18 cellular contexts compared by ENCODE assay signal in the genomic region with DNA sequence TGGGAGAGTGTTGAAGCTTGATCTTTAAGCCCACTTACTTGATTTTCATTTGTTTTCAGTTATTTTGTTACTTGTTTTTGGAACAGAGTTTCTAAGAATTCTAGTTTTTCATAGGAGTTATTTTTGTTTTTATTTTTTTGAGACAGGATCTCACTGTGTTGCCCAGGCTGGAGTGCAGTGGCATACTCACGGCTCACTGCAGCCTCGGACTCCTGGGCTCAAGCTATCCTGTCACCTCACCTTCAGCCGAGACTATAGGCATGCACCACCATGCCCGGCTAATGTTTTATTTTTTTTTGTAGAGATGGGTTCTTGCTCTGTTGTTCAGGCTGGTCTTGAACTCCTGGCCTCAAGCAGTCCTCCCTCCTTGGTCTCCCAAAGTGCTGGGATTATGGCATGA. TPM values are rescaled to one million over a fixed set of nuclear protein-coding genes. Genes with fewer than 3 reads are reported as not detected.
A peak's percentile ranks its signal among the peaks of the same experiment; 100 is the strongest.
DNase-seq lines count a peak whose midpoint lies in the region; ATAC-seq and TF ChIP-seq lines count a peak whose summit lies in the region.
"Had no signal": no experiment of that assay in that cellular context is flagged by ENCODE, and none has a peak within 500 bp of the region (broad histone marks: within the 10 kb centered on the region; RNA-seq: fewer than 3 reads in every experiment).

No MANE protein-coding gene starts in this region.

- peaks cover 95% of the 10 kb centered on the region for H4K20me1 ChIP-seq in Loucy (ENCODE audit: insufficient read depth, low read length, poor library complexity, severe bottlenecking)

- peaks cover 10% of the 10 kb centered on the region for H3K36me3 Mint-ChIP-seq in activated naive CD4-positive, alpha-beta T cell treated with anti-CD3 and anti-CD28 coated beads, Interleukin-2, amount 50 U/mL, for 24 hours
- peaks cover 4% of the 10 kb centered on the region for H3K36me3 Mint-ChIP-seq in chondrocyte (ENCODE audit: low read depth)
- peaks cover 8 to 33% of the 10 kb centered on the region in 2 donors for H3K36me3 Mint-ChIP-seq in stimulated activated naive B cell treated with anti-CD40 and anti-IgM and Interleukin-4, amounts not matched to agents 10 μg/mL and 1 μg/mL and 100 μg/mL, for 72 hours

- WGBS in thyroid gland, 2 donors, result 97% methylated on average over 4 of the region's 4 CpGs

- H3K36me3 ChIP-seq in Loucy (ENCODE audit: insufficient read depth, low read length) (no peaks in the 10 kb centered on the region), thyroid gland (no peaks in the 10 kb centered on the region)

- no peaks in the 10 kb centered on the region for H3K9me3 Mint-ChIP-seq in activated naive CD4-positive, alpha-beta T cell treated with anti-CD3 and anti-CD28 coated beads, Interleukin-2, amount 50 U/mL, for 24 hours
- H3K9me3 Mint-ChIP-seq in chondrocyte (ENCODE audit: low read depth), result no peaks in the 10 kb centered on the region
- no peaks in the 10 kb centered on the region for H3K9me3 Mint-ChIP-seq in stimulated activated naive B cell treated with anti-CD40 and anti-IgM and Interleukin-4, amounts not matched to agents 10 μg/mL and 1 μg/mL and 100 μg/mL, for 72 hours
- H3K9me3 Mint-ChIP-seq: activated T-helper 2 cell treated with anti-CD3 and anti-CD28 coated beads, Interferon-gamma antibody, Interleukin-2, Interleukin-4, amounts not matched to agents 10 μg/mL and 5 μg/mL and 100 μg/mL, durations not matched to agents 14 hours and 24 hours and 36 hours had no signal

- TF ChIP-seq CTCF in Loucy (conservative IDR thresholded peaks at IDR 0.05; ENCODE audit: low read length), result no peak
- no peak for TF ChIP-seq CTCF in chondrocyte (IDR thresholded peaks at IDR 0.05)
- no peak for TF ChIP-seq CTCF in thyroid gland (IDR thresholded peaks at IDR 0.05)

- H3K4me3 Mint-ChIP-seq in activated naive CD4-positive, alpha-beta T cell treated with anti-CD3 and anti-CD28 coated beads, Interleukin-2, amount 50 U/mL, for 24 hours, result peak overlapping the region; percentile 62
- H3K4me3 Mint-ChIP-seq in chondrocyte (ENCODE audit: unreplicated experiment), result no peak overlapping the region
- H3K4me3 Mint-ChIP-seq in stimulated activated naive B cell treated with anti-CD40 and anti-IgM and Interleukin-4, amounts not matched to agents 10 μg/mL and 1 μg/mL and 100 μg/mL, for 72 hours, result no peak overlapping the region

- H3K9me3 ChIP-seq in Loucy (ENCODE audit: insufficient read depth, low read depth, low read length) (no peaks in the 10 kb centered on the region), thyroid gland (no peaks in the 10 kb centered on the region)
- H3K9me3 ChIP-seq: left ventricle myocardium inferior had no signal

- H3K9me2 ChIP-seq in Loucy (replicated peaks; ENCODE audit: low read depth, low read length), result no peaks in the 10 kb centered on the region

- H3F3A ChIP-seq in Loucy (ENCODE audit: low read depth), result no peaks in the 10 kb centered on the region

- ATAC-seq in stimulated activated naive B cell treated with anti-CD40 and anti-IgM and Interleukin-4, amounts not matched to agents 10 μg/mL and 1 μg/mL and 100 μg/mL, for 72 hours (replicated peaks), result no peak
- no peak for ATAC-seq in left colon
- ATAC-seq: activated CD4-positive, CD25-positive, alpha-beta regulatory T cell treated with anti-CD3 and anti-CD28 coated beads, Interleukin-2, amount 50 U/mL, for 24 hours had no signal

- H3K4me1 ChIP-seq in Loucy (ENCODE audit: insufficient read depth, low read length, poor library complexity, severe bottlenecking), result peaks cover 58% of the 10 kb centered on the region
- H3K4me1 ChIP-seq in thyroid gland, result peaks cover 12 to 22% of the 10 kb centered on the region in 2 donors

- H3K9ac ChIP-seq in Loucy (ENCODE audit: low read depth, low read length, poor library complexity, severe bottlenecking), result no peak overlapping the region
- H3K9ac ChIP-seq: BLaER1 treated with 17β-estradiol and CSF1 and Interleukin-3, amounts not matched to agents 10 nM and 100 nM had no signal

- TF ChIP-seq POLR2A in thyroid gland (IDR thresholded peaks at IDR 0.05), result no peak

- intact Hi-C loops in thyroid gland (cut with DNase I) (no loop called here), left colon (cut with DNase I, micrococcal nuclease) (no loop called here)

- H3K4me3 ChIP-seq in Loucy (ENCODE audit: low read length, poor library complexity, severe bottlenecking), result peak overlapping the region; percentile 95
- no peak overlapping the region for H3K4me3 ChIP-seq in thyroid gland (replicated peaks in 1 of 3)
- H3K4me3 ChIP-seq: BLaER1 treated with 17β-estradiol and CSF1 and Interleukin-3, amounts not matched to agents 10 nM and 100 nM; left ventricle myocardium inferior had no signal

- H3K27ac Mint-ChIP-seq in activated naive CD4-positive, alpha-beta T cell treated with anti-CD3 and anti-CD28 coated beads, Interleukin-2, amount 50 U/mL, for 24 hours, result peak overlapping the region; percentile 43
- peak overlapping the region; percentile 1 for H3K27ac Mint-ChIP-seq in chondrocyte (ENCODE audit: unreplicated experiment)
- peak overlapping the region; percentile 31 for H3K27ac Mint-ChIP-seq in stimulated activated naive B cell treated with anti-CD40 and anti-IgM and Interleukin-4, amounts not matched to agents 10 μg/mL and 1 μg/mL and 100 μg/mL, for 72 hours
- H3K27ac Mint-ChIP-seq: activated T-helper 2 cell treated with anti-CD3 and anti-CD28 coated beads, Interferon-gamma antibody, Interleukin-2, Interleukin-4, amounts not matched to agents 10 μg/mL and 5 μg/mL and 100 μg/mL, durations not matched to agents 14 hours and 24 hours and 36 hours had no signal

- H3K79me2 ChIP-seq in Loucy (ENCODE audit: insufficient read depth, low read length), result peaks cover 100% of the 10 kb centered on the region

- H3K27me3 Mint-ChIP-seq in activated naive CD4-positive, alpha-beta T cell treated with anti-CD3 and anti-CD28 coated beads, Interleukin-2, amount 50 U/mL, for 24 hours, result no peaks in the 10 kb centered on the region
- H3K27me3 Mint-ChIP-seq in chondrocyte (ENCODE audit: low read depth), result no peaks in the 10 kb centered on the region
- H3K27me3 Mint-ChIP-seq in stimulated activated naive B cell treated with anti-CD40 and anti-IgM and Interleukin-4, amounts not matched to agents 10 μg/mL and 1 μg/mL and 100 μg/mL, for 72 hours, result no peaks in the 10 kb centered on the region

- H3K27me3 ChIP-seq in Loucy (ENCODE audit: insufficient read depth, low read length, poor library complexity, severe bottlenecking) (no peaks in the 10 kb centered on the region), thyroid gland (no peaks in the 10 kb centered on the region)
- H3K27me3 ChIP-seq: BLaER1 treated with 17β-estradiol and CSF1 and Interleukin-3, amounts not matched to agents 10 nM and 100 nM had no signal

- H3K27ac ChIP-seq in thyroid gland, result no peak overlapping the region
- H3K27ac ChIP-seq: BLaER1 treated with 17β-estradiol and CSF1 and Interleukin-3, amounts not matched to agents 10 nM and 100 nM; epithelial cell of prostate had no signal

- peak overlapping the region; percentile 85 for H3K4me2 ChIP-seq in Loucy (ENCODE audit: low read depth, low read length, poor library complexity, severe bottlenecking)

- peaks cover 79% of the 10 kb centered on the region for H3K4me1 Mint-ChIP-seq in activated naive CD4-positive, alpha-beta T cell treated with anti-CD3 and anti-CD28 coated beads, Interleukin-2, amount 50 U/mL, for 24 hours
- H3K4me1 Mint-ChIP-seq in chondrocyte (ENCODE audit: low read depth), result peaks cover 72% of the 10 kb centered on the region
- H3K4me1 Mint-ChIP-seq in stimulated activated naive B cell treated with anti-CD40 and anti-IgM and Interleukin-4, amounts not matched to agents 10 μg/mL and 1 μg/mL and 100 μg/mL, for 72 hours, result peaks cover 28 to 64% of the 10 kb centered on the region in 2 donors

- no peak for DNase-seq in activated naive CD4-positive, alpha-beta T cell treated with anti-CD3 and anti-CD28 coated beads, Interleukin-2, amount 50 U/mL, for 16 hours
- DNase-seq in chondrocyte (ENCODE audit: low spot score) (no peak), GOT3 (lab: John Stamatoyannopoulos, UW) (no peak), thyroid gland (no peak), left colon (no peak)
- DNase-seq in stimulated activated naive B cell treated with anti-CD40 and anti-IgM and Interleukin-4, amounts not matched to agents 10 μg/mL and 1 μg/mL and 100 μg/mL, for 72 hours, result no peak
- DNase-seq: DMS153; left ventricle myocardium inferior; NCI-H146; NCI-H2171; NCI-H524 treated with DMSO at 0.1 percent for 48 hours; stimulated activated CD4-positive, alpha-beta T cell treated with anti-CD3 and anti-CD28 coated beads, Interleukin-4, amount 100 ng/mL, for 1 hour had no signal

- H2AFZ ChIP-seq in Loucy (ENCODE audit: low read length), result no peak overlapping the region

RNA-seq across cellular contexts. Expression of gene ERBIN, which starts 6.3 kb away (rescaled TPM):
- total RNA-seq in chondrocyte, result 58.6 to 64.3 TPM (median 63.8 TPM) in 3 replicates
- total RNA-seq in thyroid gland, result 100 to 1,000 TPM in 3 of 4 donors, 10 to 100 TPM in 1; 88.7 to 108 (median 106) TPM
- 100 to 1,000 TPM in 1 of 2 donors, 10 to 100 TPM in 1; 98.1 to 136 TPM for total RNA-seq in left colon
